In the genomic region with DNA sequence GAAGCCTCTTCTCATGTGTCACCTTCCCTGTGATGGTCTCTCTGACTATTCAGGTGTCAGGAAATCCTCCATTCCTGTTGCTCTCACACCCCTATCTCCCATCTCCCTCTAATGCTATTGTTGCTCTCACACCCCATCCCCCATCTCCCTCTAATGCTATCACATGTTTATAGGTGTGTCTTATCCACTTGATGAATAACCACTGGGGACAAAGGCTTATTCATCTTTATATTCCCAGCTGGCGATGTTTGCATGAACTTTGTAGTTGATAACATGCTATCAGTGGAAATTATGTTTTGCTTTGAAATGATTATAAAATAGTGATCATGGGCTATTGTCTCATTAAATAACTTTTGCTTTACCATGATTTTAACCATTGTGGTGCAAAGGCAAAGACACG, we compare ENCODE assay signal across 25 cellular contexts.
"Had no signal": no experiment of that assay in that cellular context is flagged by ENCODE, and none has a peak within 500 bp of the region (broad histone marks: within the 10 kb centered on the region; RNA-seq: fewer than 3 reads in every experiment).

No MANE protein-coding gene starts in this region.

- H3K27me3 ChIP-seq: ascending aorta, cardiac muscle cell, heart left ventricle, left lung, spleen, tibial nerve had no signal

- DNase-seq: activated CD4-positive, alpha-beta T cell treated with anti-CD3 and anti-CD28 coated beads for 48 hours; activated CD4-positive, alpha-beta T cell treated with anti-CD3 and anti-CD28 coated beads, Interleukin-2, amount 50 U/mL, for 48 hours; activated CD8-positive, alpha-beta memory T cell treated with anti-CD3 and anti-CD28 coated beads for 24 hours; activated gamma-delta T cell; activated naive CD4-positive, alpha-beta T cell treated with anti-CD3 and anti-CD28 coated beads, Interleukin-2, amount 10 ng/mL, durations not matched to agents 7 days and 5 days; activated naive CD8-positive, alpha-beta T cell treated with anti-CD3 and anti-CD28 coated beads, Interleukin-2, amount 10 ng/mL, durations not matched to agents 7 days and 5 days; activated T-cell treated with anti-CD3 and anti-CD28 coated beads, Interleukin-2, amount 50 U/mL, for 24 hours; cortex of kidney; effector memory CD8-positive, alpha-beta T cell; foreskin fibroblast; heart left ventricle; kidney glomerular epithelial cell; left lung; lower lobe of right lung; mesenchymal stem cell; right cardiac atrium; spleen; stimulated activated naive CD4-positive, alpha-beta T cell treated with Interleukin-2 at 50 U/mL for 16 hours; T-helper 9 cell; WERI-Rb-1 had no signal

- H3K4me1 ChIP-seq: ascending aorta, heart left ventricle, left lung, lower lobe of right lung, spleen, tibial nerve had no signal

- H3K9me3 ChIP-seq: ascending aorta, left lung, lower lobe of right lung, tibial nerve had no signal

- H3K27ac ChIP-seq: ascending aorta, cardiac muscle cell, heart left ventricle, left lung, lower lobe of right lung, spleen, tibial nerve, WERI-Rb-1 had no signal

- H3K36me3 ChIP-seq: ascending aorta, cardiac muscle cell, heart left ventricle, left lung, lower lobe of right lung, spleen, tibial nerve, WERI-Rb-1 had no signal

- H3K4me3 ChIP-seq: ascending aorta, cardiac muscle cell, heart left ventricle, left lung, lower lobe of right lung, spleen, tibial nerve had no signal

- ATAC-seq: activated CD4-positive, CD25-positive, alpha-beta regulatory T cell treated with anti-CD3 and anti-CD28 coated beads, Interleukin-2, amount 50 U/mL, for 24 hours; effector memory CD8-positive, alpha-beta T cell; esophagus mucosa; heart left ventricle; left lung; lower lobe of right lung; right cardiac atrium had no signal
